1 cellular context compared by ENCODE assay signal in the genomic region with DNA sequence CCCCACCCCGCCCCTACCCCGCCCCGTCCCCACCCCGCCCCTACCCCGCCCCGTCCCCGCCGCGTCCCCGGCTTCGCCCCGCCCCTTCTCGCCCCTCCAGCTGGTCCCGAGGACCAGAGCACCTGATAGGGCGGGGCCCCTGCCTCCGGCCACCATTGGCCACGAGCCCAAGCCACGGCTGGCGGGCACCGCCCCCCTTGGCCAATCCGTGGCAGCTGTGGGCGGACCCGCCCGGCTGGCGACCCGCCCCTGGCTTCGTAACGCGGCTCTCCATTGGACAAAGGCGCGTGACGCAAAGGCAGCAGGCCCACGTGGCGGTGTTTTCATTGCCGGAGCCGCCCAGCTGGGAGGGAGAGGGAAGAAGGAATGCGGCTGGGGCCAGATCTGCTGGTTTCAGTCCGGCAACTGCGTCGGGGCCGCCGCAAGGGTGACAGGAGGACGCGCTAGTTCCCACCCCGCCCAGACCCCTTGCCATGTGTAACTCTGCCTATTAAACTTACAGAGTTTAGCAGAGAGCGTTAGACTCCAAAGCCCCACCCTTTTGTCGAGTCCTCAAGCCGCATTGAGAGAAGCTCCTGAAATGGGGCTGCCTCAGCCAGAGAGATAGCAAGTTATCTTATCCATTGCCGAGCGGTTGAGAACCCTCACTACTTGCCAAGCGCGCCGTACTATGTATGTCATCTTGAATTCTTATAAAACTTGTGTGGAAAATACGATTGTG.
TF ChIP-seq lines count a peak whose summit lies in the region.

No MANE protein-coding gene starts in this region.

TF ChIP-seq in HepG2, 621 proteins besides CTCF, POLR2A, EP300 and RAD21 (continued from another document):
- TF ChIP-seq, protein P1, sequence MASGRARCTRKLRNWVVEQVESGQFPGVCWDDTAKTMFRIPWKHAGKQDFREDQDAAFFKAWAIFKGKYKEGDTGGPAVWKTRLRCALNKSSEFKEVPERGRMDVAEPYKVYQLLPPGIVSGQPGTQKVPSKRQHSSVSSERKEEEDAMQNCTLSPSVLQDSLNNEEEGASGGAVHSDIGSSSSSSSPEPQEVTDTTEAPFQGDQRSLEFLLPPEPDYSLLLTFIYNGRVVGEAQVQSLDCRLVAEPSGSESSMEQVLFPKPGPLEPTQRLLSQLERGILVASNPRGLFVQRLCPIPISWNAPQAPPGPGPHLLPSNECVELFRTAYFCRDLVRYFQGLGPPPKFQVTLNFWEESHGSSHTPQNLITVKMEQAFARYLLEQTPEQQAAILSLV (CRISPR knock-in tag; IDR thresholded peaks at IDR 0.05; ENCODE audit: borderline replicate concordance), result no peak; the same call in 1 of the 2 replicates
- TF ChIP-seq ZNF224 (CRISPR knock-in tag; IDR thresholded peaks at IDR 0.05) (0 out of 2 replicates have a peak, but pooled peaks have one; percentile 55), DNMT1 (CRISPR knock-in tag; IDR thresholded peaks at IDR 0.05) (no peak), SOX6 (IDR thresholded peaks at IDR 0.05) (no peak), SOX6 (CRISPR knock-in tag; IDR thresholded peaks at IDR 0.05) (peak; percentile 83), HOXA5 (CRISPR knock-in tag; IDR thresholded peaks at IDR 0.05) (peak; percentile 68; the same call in 1 of the 2 replicates), ZNF737 (CRISPR knock-in tag; IDR thresholded peaks at IDR 0.05; ENCODE audit: borderline replicate concordance) (no peak), RXRA (CRISPR knock-in tag; IDR thresholded peaks at IDR 0.05) (peak; percentile 81), SAP130 (CRISPR knock-in tag; IDR thresholded peaks at IDR 0.05; ENCODE audit: low read depth) (peak; percentile 100), ZNF235 (CRISPR knock-in tag; IDR thresholded peaks at IDR 0.05; ENCODE audit: borderline replicate concordance) (no peak; the same call in 1 of the 2 replicates), ZNF792 (CRISPR knock-in tag; IDR thresholded peaks at IDR 0.05) (peak; percentile 91), CEBPG (CRISPR knock-in tag; IDR thresholded peaks at IDR 0.05) (peak; percentile 71), NFYB (CRISPR knock-in tag; IDR thresholded peaks at IDR 0.05) (peak; percentile 96), POGK (CRISPR knock-in tag; conservative IDR thresholded peaks at IDR 0.05) (peak; percentile 87; the same call in 1 of the 2 replicates), SOX5 (CRISPR knock-in tag; IDR thresholded peaks at IDR 0.05; ENCODE audit: borderline replicate concordance) (peak; percentile 66; the same call in 1 of the 2 replicates), ZEB1 (IDR thresholded peaks at IDR 0.05; ENCODE audit: insufficient replicate concordance, low read depth) (peak; percentile 23), CC2D1A (CRISPR knock-in tag; IDR thresholded peaks at IDR 0.05) (no peak), JARID2 (CRISPR knock-in tag; IDR thresholded peaks at IDR 0.05; ENCODE audit: insufficient replicate concordance) (peak; percentile 93), RAD51 (IDR thresholded peaks at IDR 0.05; ENCODE audit: borderline replicate concordance) (peak; percentile 81), GABPA (IDR thresholded peaks at IDR 0.05; ENCODE audit: low read depth, low read length) (no peak), GABPA (CRISPR knock-in tag; IDR thresholded peaks at IDR 0.05; ENCODE audit: low read depth) (0 out of 2 replicates have a peak, but pooled peaks have one; percentile 14), NCOA1 (CRISPR knock-in tag; IDR thresholded peaks at IDR 0.05) (0 out of 2 replicates have a peak, but pooled peaks have one; percentile 36), ZNF207 (IDR thresholded peaks at IDR 0.05; ENCODE audit: borderline replicate concordance) (no peak), PPARG (CRISPR knock-in tag; conservative IDR thresholded peaks at IDR 0.05) (peak; percentile 34; the same call in 1 of the 2 replicates), PAXIP1 (CRISPR knock-in tag; conservative IDR thresholded peaks at IDR 0.05) (peak; percentile 53), MAF1 (CRISPR knock-in tag; IDR thresholded peaks at IDR 0.05; ENCODE audit: borderline replicate concordance) (no peak), ZNF784 (CRISPR knock-in tag; IDR thresholded peaks at IDR 0.05; ENCODE audit: borderline replicate concordance) (peak; percentile 53; the same call in 1 of the 2 replicates), ZNF121 (CRISPR knock-in tag; IDR thresholded peaks at IDR 0.05) (no peak; the same call in 1 of the 2 replicates), ZNF776 (CRISPR knock-in tag; IDR thresholded peaks at IDR 0.05) (no peak), ATF1 (CRISPR knock-in tag; IDR thresholded peaks at IDR 0.05) (peak; percentile 91)
- TF ChIP-seq, protein P2, sequence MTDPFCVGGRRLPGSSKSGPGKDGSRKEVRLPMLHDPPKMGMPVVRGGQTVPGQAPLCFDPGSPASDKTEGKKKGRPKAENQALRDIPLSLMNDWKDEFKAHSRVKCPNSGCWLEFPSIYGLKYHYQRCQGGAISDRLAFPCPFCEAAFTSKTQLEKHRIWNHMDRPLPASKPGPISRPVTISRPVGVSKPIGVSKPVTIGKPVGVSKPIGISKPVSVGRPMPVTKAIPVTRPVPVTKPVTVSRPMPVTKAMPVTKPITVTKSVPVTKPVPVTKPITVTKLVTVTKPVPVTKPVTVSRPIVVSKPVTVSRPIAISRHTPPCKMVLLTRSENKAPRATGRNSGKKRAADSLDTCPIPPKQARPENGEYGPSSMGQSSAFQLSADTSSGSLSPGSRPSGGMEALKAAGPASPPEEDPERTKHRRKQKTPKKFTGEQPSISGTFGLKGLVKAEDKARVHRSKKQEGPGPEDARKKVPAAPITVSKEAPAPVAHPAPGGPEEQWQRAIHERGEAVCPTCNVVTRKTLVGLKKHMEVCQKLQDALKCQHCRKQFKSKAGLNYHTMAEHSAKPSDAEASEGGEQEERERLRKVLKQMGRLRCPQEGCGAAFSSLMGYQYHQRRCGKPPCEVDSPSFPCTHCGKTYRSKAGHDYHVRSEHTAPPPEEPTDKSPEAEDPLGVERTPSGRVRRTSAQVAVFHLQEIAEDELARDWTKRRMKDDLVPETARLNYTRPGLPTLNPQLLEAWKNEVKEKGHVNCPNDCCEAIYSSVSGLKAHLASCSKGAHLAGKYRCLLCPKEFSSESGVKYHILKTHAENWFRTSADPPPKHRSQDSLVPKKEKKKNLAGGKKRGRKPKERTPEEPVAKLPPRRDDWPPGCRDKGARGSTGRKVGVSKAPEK (CRISPR knock-in tag; IDR thresholded peaks at IDR 0.05; ENCODE audit: borderline replicate concordance), result no peak
- TF ChIP-seq, protein P3, sequence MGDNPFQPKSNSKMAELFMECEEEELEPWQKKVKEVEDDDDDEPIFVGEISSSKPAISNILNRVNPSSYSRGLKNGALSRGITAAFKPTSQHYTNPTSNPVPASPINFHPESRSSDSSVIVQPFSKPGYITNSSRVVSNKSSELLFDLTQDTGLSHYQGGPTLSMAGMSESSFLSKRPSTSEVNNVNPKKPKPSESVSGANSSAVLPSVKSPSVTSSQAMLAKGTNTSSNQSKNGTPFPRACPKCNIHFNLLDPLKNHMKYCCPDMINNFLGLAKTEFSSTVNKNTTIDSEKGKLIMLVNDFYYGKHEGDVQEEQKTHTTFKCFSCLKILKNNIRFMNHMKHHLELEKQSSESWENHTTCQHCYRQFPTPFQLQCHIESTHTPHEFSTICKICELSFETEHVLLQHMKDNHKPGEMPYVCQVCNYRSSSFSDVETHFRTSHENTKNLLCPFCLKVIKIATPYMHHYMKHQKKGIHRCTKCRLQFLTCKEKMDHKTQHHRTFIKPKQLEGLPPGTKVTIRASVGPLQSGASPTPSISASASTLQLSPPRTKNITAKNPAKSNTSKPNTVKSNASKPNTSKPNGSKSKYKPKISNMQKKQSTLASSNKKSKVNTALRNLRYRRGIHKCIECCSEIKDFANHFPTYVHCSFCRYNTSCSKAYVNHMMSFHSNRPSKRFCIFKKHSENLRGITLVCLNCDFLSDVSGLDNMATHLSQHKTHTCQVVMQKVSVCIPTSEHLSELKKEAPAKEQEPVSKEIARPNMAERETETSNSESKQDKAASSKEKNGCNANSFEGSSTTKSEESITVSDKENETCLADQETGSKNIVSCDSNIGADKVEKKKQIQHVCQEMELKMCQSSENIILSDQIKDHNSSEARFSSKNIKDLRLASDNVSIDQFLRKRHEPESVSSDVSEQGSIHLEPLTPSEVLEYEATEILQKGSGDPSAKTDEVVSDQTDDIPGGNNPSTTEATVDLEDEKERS (CRISPR knock-in tag; IDR thresholded peaks at IDR 0.05), result no peak
- TF ChIP-seq, protein P4, sequence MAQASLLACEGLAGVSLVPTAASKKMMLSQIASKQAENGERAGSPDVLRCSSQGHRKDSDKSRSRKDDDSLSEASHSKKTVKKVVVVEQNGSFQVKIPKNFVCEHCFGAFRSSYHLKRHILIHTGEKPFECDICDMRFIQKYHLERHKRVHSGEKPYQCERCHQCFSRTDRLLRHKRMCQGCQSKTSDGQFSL (CRISPR knock-in tag; IDR thresholded peaks at IDR 0.05), result no peak
- TF ChIP-seq, protein P5, sequence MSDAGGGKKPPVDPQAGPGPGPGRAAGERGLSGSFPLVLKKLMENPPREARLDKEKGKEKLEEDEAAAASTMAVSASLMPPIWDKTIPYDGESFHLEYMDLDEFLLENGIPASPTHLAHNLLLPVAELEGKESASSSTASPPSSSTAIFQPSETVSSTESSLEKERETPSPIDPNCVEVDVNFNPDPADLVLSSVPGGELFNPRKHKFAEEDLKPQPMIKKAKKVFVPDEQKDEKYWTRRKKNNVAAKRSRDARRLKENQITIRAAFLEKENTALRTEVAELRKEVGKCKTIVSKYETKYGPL (CRISPR knock-in tag; IDR thresholded peaks at IDR 0.05), result 0 out of 2 replicates have a peak, but pooled peaks have one; percentile 6
- TF ChIP-seq, protein P6, sequence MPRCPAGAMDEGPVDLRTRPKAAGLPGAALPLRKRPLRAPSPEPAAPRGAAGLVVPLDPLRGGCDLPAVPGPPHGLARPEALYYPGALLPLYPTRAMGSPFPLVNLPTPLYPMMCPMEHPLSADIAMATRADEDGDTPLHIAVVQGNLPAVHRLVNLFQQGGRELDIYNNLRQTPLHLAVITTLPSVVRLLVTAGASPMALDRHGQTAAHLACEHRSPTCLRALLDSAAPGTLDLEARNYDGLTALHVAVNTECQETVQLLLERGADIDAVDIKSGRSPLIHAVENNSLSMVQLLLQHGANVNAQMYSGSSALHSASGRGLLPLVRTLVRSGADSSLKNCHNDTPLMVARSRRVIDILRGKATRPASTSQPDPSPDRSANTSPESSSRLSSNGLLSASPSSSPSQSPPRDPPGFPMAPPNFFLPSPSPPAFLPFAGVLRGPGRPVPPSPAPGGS (CRISPR knock-in tag; IDR thresholded peaks at IDR 0.05), result peak; percentile 67; the same call in 1 of the 2 replicates
